ENCODE assay signal across 11 cellular contexts in genomic region chr1:85289848-85290335, GRCh38. TPM values are rescaled to one million over a fixed set of nuclear protein-coding genes. Genes with fewer than 3 reads are reported as not detected.
DNase-seq lines count a peak whose midpoint lies in the region; ATAC-seq and TF ChIP-seq lines count a peak whose summit lies in the region.
"Had no signal": no experiment of that assay in that cellular context is flagged by ENCODE, and none has a peak within 500 bp of the region (broad histone marks: within the 10 kb centered on the region; RNA-seq: fewer than 3 reads in every experiment).

No MANE protein-coding gene starts in this region.

- no peaks in the 10 kb centered on the region; the same call in 1 of the 2 replicates for H3K27me3 Mint-ChIP-seq in HFFc6 (ENCODE audit: insufficient read depth)
- peaks cover 8% of the 10 kb centered on the region for H3K27me3 Mint-ChIP-seq in activated naive CD8-positive, alpha-beta T cell treated with anti-CD3 and anti-CD28 coated beads, Interleukin-2, amount 50 U/mL, for 24 hours

- no peaks in the 10 kb centered on the region for H3K36me3 ChIP-seq in skeletal muscle satellite cell (ENCODE audit: insufficient read depth, low read length)
- H3K36me3 ChIP-seq: thyroid gland had no signal

- peak; percentile 24 for TF ChIP-seq POLR2A in GM18951 (IDR thresholded peaks at IDR 0.05; ENCODE audit: extremely low read depth, insufficient read depth, insufficient read length)

- no peak overlapping the region for H3K4me3 ChIP-seq in skeletal muscle satellite cell (ENCODE audit: low read length)
- H3K4me3 ChIP-seq: thyroid gland had no signal

- H3K27me3 ChIP-seq in skeletal muscle satellite cell (ENCODE audit: control insufficient read depth, insufficient read depth, low read length) = no peaks in the 10 kb centered on the region
- H3K27me3 ChIP-seq: thyroid gland had no signal

- in situ Hi-C loops in GM18951 (cut with MboI; ENCODE audit: low sequenced_read_pairs, unreplicated experiment) = no loop called here

- peak overlapping the region; percentile 54 for H3K27ac Mint-ChIP-seq in HFFc6
- no peak overlapping the region for H3K27ac Mint-ChIP-seq in activated naive CD8-positive, alpha-beta T cell treated with anti-CD3 and anti-CD28 coated beads, Interleukin-2, amount 50 U/mL, for 24 hours
- H3K27ac Mint-ChIP-seq: progenitor cell of endocrine pancreas; T-helper 1 cell treated with Interleukin-12 subunit alpha and Interleukin-12 subunit beta and Interleukin-4 antibody, amounts not matched to agents 30 μg/mL and 1 μg/mL, for 36 hours had no signal

- peaks cover 31% of the 10 kb centered on the region for H3K4me1 ChIP-seq in skeletal muscle satellite cell (ENCODE audit: control insufficient read depth, insufficient read depth, low read length)

- peak; percentile 50 for ATAC-seq in activated naive CD8-positive, alpha-beta T cell treated with anti-CD3 and anti-CD28 coated beads, Interleukin-2, amount 50 U/mL, for 24 hours
- ATAC-seq: left lobe of liver had no signal

- no peaks in the 10 kb centered on the region for H3K9me3 Mint-ChIP-seq in HFFc6
- H3K9me3 Mint-ChIP-seq in activated naive CD8-positive, alpha-beta T cell treated with anti-CD3 and anti-CD28 coated beads, Interleukin-2, amount 50 U/mL, for 24 hours = no peaks in the 10 kb centered on the region
- H3K9me3 Mint-ChIP-seq: T-helper 1 cell treated with Interleukin-12 subunit alpha and Interleukin-12 subunit beta and Interleukin-4 antibody, amounts not matched to agents 30 μg/mL and 1 μg/mL, for 36 hours had no signal

- peak overlapping the region; percentile 22 for H3K4me3 Mint-ChIP-seq in HFFc6
- H3K4me3 Mint-ChIP-seq in activated naive CD8-positive, alpha-beta T cell treated with anti-CD3 and anti-CD28 coated beads, Interleukin-2, amount 50 U/mL, for 24 hours = no peak overlapping the region
- H3K4me3 Mint-ChIP-seq: T-helper 1 cell treated with Interleukin-12 subunit alpha and Interleukin-12 subunit beta and Interleukin-4 antibody, amounts not matched to agents 30 μg/mL and 1 μg/mL, for 36 hours had no signal

- H3K4me2 ChIP-seq in skeletal muscle satellite cell (ENCODE audit: low read length) = peak overlapping the region; percentile 4

- no peak for TF ChIP-seq CTCF in HFFc6 (IDR thresholded peaks at IDR 0.05)

- no peak overlapping the region for H3K9ac ChIP-seq in skeletal muscle satellite cell (ENCODE audit: low read depth, low read length)

- no peaks in the 10 kb centered on the region for H3K36me3 Mint-ChIP-seq in HFFc6 (ENCODE audit: low read depth)
- H3K36me3 Mint-ChIP-seq in activated naive CD8-positive, alpha-beta T cell treated with anti-CD3 and anti-CD28 coated beads, Interleukin-2, amount 50 U/mL, for 24 hours (ENCODE audit: low read depth) = no peaks in the 10 kb centered on the region

- peaks cover 39% of the 10 kb centered on the region for H3K4me1 Mint-ChIP-seq in HFFc6 (ENCODE audit: low read depth)
- peaks cover 20% of the 10 kb centered on the region for H3K4me1 Mint-ChIP-seq in activated naive CD8-positive, alpha-beta T cell treated with anti-CD3 and anti-CD28 coated beads, Interleukin-2, amount 50 U/mL, for 24 hours

- H3K9me3 ChIP-seq in skeletal muscle satellite cell (replicated peaks; ENCODE audit: low read length) = no peaks in the 10 kb centered on the region
- H3K9me3 ChIP-seq: thyroid gland had no signal

- DNase-seq in HFFc6 (no peak), hepatic stellate cell (ENCODE audit: low spot score) (no peak), 8988T (no peak), iPS-NIHi7 (ENCODE audit: extremely low spot score) (no peak)
- no peak for DNase-seq in activated naive CD8-positive, alpha-beta T cell treated with anti-CD3 and anti-CD28 coated beads, Interleukin-2, amount 50 U/mL, for 24 hours
- DNase-seq: thyroid gland had no signal

RNA-seq across cellular contexts. Expression of gene BCL10, which starts 13.5 kb away (rescaled TPM):
- 10 to 100 TPM; 33.4 to 45.6 (median 39.2) TPM for total RNA-seq in HFFc6 (2021; fragmentation: NEBNext Ultra II Directional; extraction: Animal tissue kit (Norgen Biotek cat#: 25700))
- 31.7 and 38.4 TPM in 2 replicates for total RNA-seq in skeletal muscle satellite cell (2012; rRNA removed)

RNA-seq across cellular contexts. Expression of gene C1orf52, which starts 30.4 kb away (rescaled TPM):
- 10 to 100 TPM; 20.6 to 26.1 (median 22.7) TPM for total RNA-seq in HFFc6 (2021; fragmentation: NEBNext Ultra II Directional; extraction: Animal tissue kit (Norgen Biotek cat#: 25700))
- total RNA-seq in skeletal muscle satellite cell (2012; rRNA removed) = 8.9 and 12.9 TPM in 2 replicates
